20 cellular contexts compared by ENCODE assay signal in the genomic region with DNA sequence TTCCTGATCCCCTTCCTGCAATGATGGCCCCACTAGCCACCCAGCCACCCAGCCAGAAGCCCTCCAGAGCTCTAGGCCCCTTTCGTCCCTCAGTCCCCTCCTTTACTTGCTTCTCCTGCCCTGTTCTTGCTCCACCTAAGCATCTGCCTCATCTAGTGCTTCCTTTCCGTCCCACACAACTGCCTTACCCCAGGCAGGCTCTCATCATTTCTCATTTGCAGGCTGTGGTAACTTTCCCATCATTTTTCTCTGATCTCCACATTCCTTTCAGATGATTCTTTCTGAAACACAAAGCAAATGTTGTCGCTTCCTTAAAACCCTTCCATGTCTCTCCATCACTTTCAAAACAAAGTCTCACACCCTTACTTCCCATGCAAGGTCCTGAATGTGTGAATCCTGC.
DNase-seq lines count a peak whose midpoint lies in the region; ATAC-seq, FAIRE-seq and TF ChIP-seq lines count a peak whose summit lies in the region.
"Had no signal": no experiment of that assay in that cellular context is flagged by ENCODE, and none has a peak within 500 bp of the region (broad histone marks: within the 10 kb centered on the region; RNA-seq: fewer than 3 reads in every experiment).

No MANE protein-coding gene starts in this region.

- H3K36me3 Mint-ChIP-seq in endodermal cell (ENCODE audit: low read depth) = no peaks in the 10 kb centered on the region
- no peaks in the 10 kb centered on the region for H3K36me3 Mint-ChIP-seq in naive thymus-derived CD4-positive, alpha-beta T cell

- TF ChIP-seq POLR2A in upper lobe of left lung (IDR thresholded peaks at IDR 0.05) = no peak

- H3K4ac ChIP-seq in trophoblast cell (ENCODE audit: low read depth, low read length) = no peak overlapping the region

- WGBS in endodermal cell (ENCODE audit: insufficient coverage in 1 of 2, insufficient read length in 1 of 2), 2 experiments = 86 to 90% methylated on average over 3 of the region's 3 CpGs
- WGBS in trophoblast cell (ENCODE audit: extremely low coverage, insufficient coverage, insufficient read length) = no CpG with 5 or more reads among the region's 3 CpGs
- 68 to 90% methylated on average over 3 of the region's 3 CpGs for WGBS in upper lobe of left lung, 2 donors

- TF ChIP-seq EP300 in upper lobe of left lung (IDR thresholded peaks at IDR 0.05) = no peak

- H2BK5ac ChIP-seq in trophoblast cell (ENCODE audit: low read depth, low read length, poor library complexity) = no peak overlapping the region

- H3K4me3 ChIP-seq in endodermal cell (ENCODE audit: low read length) (no peak overlapping the region), trophoblast cell (ENCODE audit: low read depth, low read length) (no peak overlapping the region), upper lobe of left lung (no peak overlapping the region), kidney (ENCODE audit: low read length in 2 of 2) (no peak overlapping the region)
- no peak overlapping the region for H3K4me3 ChIP-seq in naive thymus-derived CD4-positive, alpha-beta T cell (ENCODE audit: low read length)
- H3K4me3 ChIP-seq: dorsolateral prefrontal cortex, hepatocyte, left lung, pancreas had no signal

- H4K91ac ChIP-seq in trophoblast cell (ENCODE audit: low read depth, low read length) = no peak overlapping the region

- ATAC-seq in naive thymus-derived CD4-positive, alpha-beta T cell = no peak
- ATAC-seq in upper lobe of left lung (ENCODE audit: low FRiP score in 2 of 2) = no peak
- ATAC-seq: pancreas had no signal

- H3K36me3 ChIP-seq in endodermal cell (ENCODE audit: control insufficient read depth, insufficient read depth, low read length) = no peaks in the 10 kb centered on the region
- H3K36me3 ChIP-seq in trophoblast cell (ENCODE audit: control insufficient read depth in 1 of 2, insufficient read depth in 2 of 2, low read length in 2 of 2) = no peaks in the 10 kb centered on the region
- no peaks in the 10 kb centered on the region for H3K36me3 ChIP-seq in naive thymus-derived CD4-positive, alpha-beta T cell (ENCODE audit: control insufficient read depth in 2 of 3, insufficient read depth in 3 of 3, low read length in 3 of 3)
- no peaks in the 10 kb centered on the region for H3K36me3 ChIP-seq in upper lobe of left lung
- no peaks in the 10 kb centered on the region for H3K36me3 ChIP-seq in kidney (ENCODE audit: control insufficient read depth in 1 of 2, insufficient read depth in 2 of 2, low read length in 2 of 2)
- H3K36me3 ChIP-seq: left lung, pancreas had no signal

- H2AK5ac ChIP-seq in trophoblast cell (ENCODE audit: low read length) = no peak overlapping the region

- H3K4me1 Mint-ChIP-seq in endodermal cell = peaks cover 10% of the 10 kb centered on the region
- H3K4me1 Mint-ChIP-seq in naive thymus-derived CD4-positive, alpha-beta T cell = no peaks in the 10 kb centered on the region

- intact Hi-C loops in naive thymus-derived CD4-positive, alpha-beta T cell (cut with micrococcal nuclease) = no loop called here
- intact Hi-C loops in kidney (cut with DNase I) = no loop called here

- no peak for FAIRE-seq in kidney (lab: Jason Lieb, UNC)
- FAIRE-seq: GM19239, pancreas had no signal

- peak; percentile 14 for DNase-seq in GM03348 (ENCODE audit: low spot score)
- peak; percentile 23 for DNase-seq in RWPE1 (ENCODE audit: low spot score)
- peak; percentile 73 for DNase-seq in endodermal cell
- DNase-seq in trophoblast cell = no peak
- DNase-seq in naive thymus-derived CD4-positive, alpha-beta T cell = no peak
- no peak for DNase-seq in upper lobe of left lung
- DNase-seq in activated CD4-positive, alpha-beta T cell treated with anti-CD3 and anti-CD28 coated beads, Interleukin-2, amount 50 U/mL, for 48 hours = no peak
- no peak for DNase-seq in kidney
- DNase-seq: activated CD4-positive, alpha-beta T cell treated with anti-CD3 and anti-CD28 coated beads for 1 hour; activated effector memory CD4-positive, alpha-beta T cell treated with anti-CD3 and anti-CD28 coated beads, Interleukin-2, amount 50 U/mL, for 16 hours; C1 segment of cervical spinal cord; dorsolateral prefrontal cortex; KG1; left lung; NCI-H1105 treated with DMSO at 0.1 percent for 48 hours; pancreas; SIG-M5; T-helper 9 cell had no signal

- no peak overlapping the region for H2AFZ ChIP-seq in trophoblast cell (ENCODE audit: insufficient read depth, low read length, poor library complexity)
- H2AFZ ChIP-seq: hepatocyte had no signal

- no peaks in the 10 kb centered on the region for H3K27me3 Mint-ChIP-seq in endodermal cell (ENCODE audit: insufficient read depth)
- peaks cover 3 to 57% (median 41%) of the 10 kb centered on the region in 5 donors for H3K27me3 Mint-ChIP-seq in naive thymus-derived CD4-positive, alpha-beta T cell

- no peak overlapping the region for H3K9ac ChIP-seq in endodermal cell (ENCODE audit: extremely low read depth, low read length, poor library complexity, severe bottlenecking)
- H3K9ac ChIP-seq in trophoblast cell (ENCODE audit: low read length) = peak overlapping the region; percentile 53
- no peak overlapping the region for H3K9ac ChIP-seq in kidney (ENCODE audit: low read length in 2 of 2)

- H2BK12ac ChIP-seq in trophoblast cell (ENCODE audit: low read length) = no peak overlapping the region

- no peak overlapping the region for H3K4me3 Mint-ChIP-seq in endodermal cell
- H3K4me3 Mint-ChIP-seq in naive thymus-derived CD4-positive, alpha-beta T cell = no peak overlapping the region

- H3K27ac Mint-ChIP-seq in endodermal cell = no peak overlapping the region
- no peak overlapping the region for H3K27ac Mint-ChIP-seq in naive thymus-derived CD4-positive, alpha-beta T cell

- H3K9me3 ChIP-seq in endodermal cell (ENCODE audit: control insufficient read depth, low read length) (no peaks in the 10 kb centered on the region), trophoblast cell (ENCODE audit: insufficient read depth, low read depth, low read length) (no peaks in the 10 kb centered on the region), upper lobe of left lung (no peaks in the 10 kb centered on the region), kidney (ENCODE audit: control insufficient read depth in 1 of 2, low read length in 2 of 2) (no peaks in the 10 kb centered on the region)
- no peaks in the 10 kb centered on the region for H3K9me3 ChIP-seq in naive thymus-derived CD4-positive, alpha-beta T cell (ENCODE audit: control insufficient read depth in 2 of 3, low read length in 3 of 3)
- H3K9me3 ChIP-seq: left lung, pancreas had no signal

- H4K8ac ChIP-seq in trophoblast cell (ENCODE audit: low read depth, low read length) = no peak overlapping the region

- H3K79me2 ChIP-seq in trophoblast cell (ENCODE audit: control insufficient read depth, insufficient read depth, low read length, poor library complexity) = no peaks in the 10 kb centered on the region
- H3K79me2 ChIP-seq: hepatocyte had no signal

- POLR2A ChIA-PET in RWPE1 (lab: Yijun Ruan, JAX; ENCODE audit: low non-redundant PET) = no interaction called here
- POLR2A ChIA-PET in naive thymus-derived CD4-positive, alpha-beta T cell (lab: Charles Lee) = no interaction called here

- no peak overlapping the region for H3K18ac ChIP-seq in trophoblast cell (ENCODE audit: low read length)

- no peak overlapping the region for H4K12ac ChIP-seq in trophoblast cell (ENCODE audit: low read depth, low read length)

- H3K79me1 ChIP-seq in trophoblast cell (ENCODE audit: low read length) = no peaks in the 10 kb centered on the region

- H3K4me2 ChIP-seq in trophoblast cell (ENCODE audit: low read length) = no peak overlapping the region
- H3K4me2 ChIP-seq: hepatocyte had no signal

- TF ChIP-seq CTCF in RWPE1 (conservative IDR thresholded peaks at IDR 0.05; ENCODE audit: low read depth) (no peak), endodermal cell (conservative IDR thresholded peaks at IDR 0.05) (no peak), upper lobe of left lung (IDR thresholded peaks at IDR 0.05) (no peak), kidney (IDR thresholded peaks at IDR 0.05; ENCODE audit: borderline replicate concordance, extremely low read depth, insufficient read depth) (no peak)

- no peak overlapping the region for H2BK120ac ChIP-seq in trophoblast cell (ENCODE audit: insufficient read depth, low read length, poor library complexity)

- peak overlapping the region; percentile 85; the same call in 1 of the 2 replicates for H3K27ac ChIP-seq in RWPE1
- H3K27ac ChIP-seq in endodermal cell (ENCODE audit: low read depth, low read length) = no peak overlapping the region
- no peak overlapping the region for H3K27ac ChIP-seq in trophoblast cell (ENCODE audit: low read depth, low read length)
- H3K27ac ChIP-seq in naive thymus-derived CD4-positive, alpha-beta T cell (ENCODE audit: low read depth, low read length) = no peak overlapping the region
- H3K27ac ChIP-seq in upper lobe of left lung = no peak overlapping the region
- no peak overlapping the region for H3K27ac ChIP-seq in kidney (ENCODE audit: low read depth in 2 of 2, low read length in 2 of 2)
- H3K27ac ChIP-seq: dorsolateral prefrontal cortex, hepatocyte, left lung, pancreas had no signal

- H3K23ac ChIP-seq in trophoblast cell (ENCODE audit: low read length) = no peak overlapping the region

- no peaks in the 10 kb centered on the region for H3K9me3 Mint-ChIP-seq in endodermal cell
- no peaks in the 10 kb centered on the region for H3K9me3 Mint-ChIP-seq in naive thymus-derived CD4-positive, alpha-beta T cell

- no peak overlapping the region for H3K14ac ChIP-seq in trophoblast cell (ENCODE audit: low read length)

- peaks cover 4% of the 10 kb centered on the region for H3K4me1 ChIP-seq in endodermal cell (ENCODE audit: control insufficient read depth, insufficient read depth, low read length)
- no peaks in the 10 kb centered on the region for H3K4me1 ChIP-seq in trophoblast cell (ENCODE audit: control insufficient read depth in 1 of 2, insufficient read depth in 2 of 2, low read length in 2 of 2)
- H3K4me1 ChIP-seq in naive thymus-derived CD4-positive, alpha-beta T cell (ENCODE audit: control insufficient read depth in 2 of 2, insufficient read depth in 2 of 2, low read length in 2 of 2) = no peaks in the 10 kb centered on the region
- no peaks in the 10 kb centered on the region for H3K4me1 ChIP-seq in upper lobe of left lung
- H3K4me1 ChIP-seq in kidney (ENCODE audit: control insufficient read depth in 1 of 2, insufficient read depth in 1 of 2, low read depth in 1 of 2, low read length in 2 of 2) = peaks cover 0 to 2% of the 10 kb centered on the region in 2 donors
- H3K4me1 ChIP-seq: left lung, pancreas had no signal

- CTCF ChIA-PET in RWPE1 (lab: Yijun Ruan, JAX) = interaction anchor here (0.8 kb wide), 1 partner anchor 448 kb away, joined by 3 read pairs; no protein-coding TSS in a partner anchor
- CTCF ChIA-PET in naive thymus-derived CD4-positive, alpha-beta T cell (lab: Charles Lee) = no interaction called here

- H3K27me3 ChIP-seq in endodermal cell (ENCODE audit: control insufficient read depth, insufficient read depth, low read length, poor library complexity, severe bottlenecking) (no peaks in the 10 kb centered on the region), trophoblast cell (ENCODE audit: insufficient read depth, low read length) (no peaks in the 10 kb centered on the region), upper lobe of left lung (no peaks in the 10 kb centered on the region)
- H3K27me3 ChIP-seq in naive thymus-derived CD4-positive, alpha-beta T cell (ENCODE audit: control insufficient read depth in 2 of 2, insufficient read depth in 2 of 2, low read length in 2 of 2) = peaks cover 0 to 5% of the 10 kb centered on the region in 2 donors
- H3K27me3 ChIP-seq: hepatocyte had no signal

Comparison
In these comparisons a context has a peak if more than half of its experiments do, and no peak if none do; other contexts are left out.
1. DNase-seq: peak in GM03348 (single experiment), RWPE1 (single experiment) and endodermal cell (single experiment); none in trophoblast cell (0 of 2), naive thymus-derived CD4-positive, alpha-beta T cell (0 of 9), upper lobe of left lung (0 of 2), activated CD4-positive, alpha-beta T cell treated with anti-CD3 and anti-CD28 coated beads, Interleukin-2, amount 50 U/mL, for 48 hours (0 of 2) and kidney (single experiment).